Comparison of ENCODE assay signal across 17 cellular contexts in genomic region chr13:30354481-30355404, GRCh38. TPM values are rescaled to one million over a fixed set of nuclear protein-coding genes. Genes with fewer than 3 reads are reported as not detected.
DNase-seq lines count a peak whose midpoint lies in the region; TF ChIP-seq lines count a peak whose summit lies in the region.
"Had no signal": no experiment of that assay in that cellular context is flagged by ENCODE, and none has a peak within 500 bp of the region (broad histone marks: within the 10 kb centered on the region; RNA-seq: fewer than 3 reads in every experiment).

No MANE protein-coding gene starts in this region.

- H3K9me3 ChIP-seq in DOHH2 (ENCODE audit: control insufficient read depth, insufficient read depth, low read length): peaks cover 12% of the 10 kb centered on the region; the same call in 1 of the 2 replicates
- H3K9me3 ChIP-seq in Karpas-422 (ENCODE audit: low read length): no peaks in the 10 kb centered on the region

- peak; percentile 87 for DNase-seq in Karpas-422
- no peak for DNase-seq in immature natural killer cell
- peak; percentile 43 for DNase-seq in retina
- DNase-seq in germinal center (ENCODE audit: low spot score): no peak
- no peak for DNase-seq in activated CD4-positive, alpha-beta T cell treated with anti-CD3 and anti-CD28 coated beads for 4 hours
- DNase-seq in occipital lobe (lab: John Stamatoyannopoulos, UW): no peak
- DNase-seq: activated CD4-positive, alpha-beta memory T cell treated with anti-CD3 and anti-CD28 coated beads, Interleukin-2, amount 10 ng/mL, durations not matched to agents 7 days and 5 days; amygdala; hippocampal formation; kidney; NCI-H1436 treated with DMSO at 0.1 percent for 48 hours; NCI-H345; stimulated activated CD4-positive, alpha-beta T cell treated with anti-CD3 and anti-CD28 coated beads, Interleukin-2, amount 100 ng/mL, for 48 hours had no signal

- H3K9me3 Mint-ChIP-seq in immature natural killer cell: peaks cover 0 to 7% (median 5%) of the 10 kb centered on the region in 6 donors

- TF ChIP-seq CTCF in DOHH2 (IDR thresholded peaks at IDR 0.05; ENCODE audit: low read depth, low read length, poor library complexity, severe bottlenecking): no peak

- H3K36me3 ChIP-seq in DOHH2 (ENCODE audit: control insufficient read depth, low read length) (peaks cover 67% of the 10 kb centered on the region), Karpas-422 (ENCODE audit: insufficient read depth, low read length) (peaks cover 29% of the 10 kb centered on the region)

- peaks cover 31 to 46% (median 41%) of the 10 kb centered on the region in 3 donors for H3K36me3 Mint-ChIP-seq in immature natural killer cell

- H3F3A ChIP-seq in DOHH2 (ENCODE audit: control insufficient read depth, insufficient read depth): peaks cover 44% of the 10 kb centered on the region

- H3K79me2 ChIP-seq in DOHH2 (ENCODE audit: control insufficient read depth, low read length) (peaks cover 7% of the 10 kb centered on the region; the same call in 1 of the 2 replicates), Karpas-422 (ENCODE audit: low read length) (no peaks in the 10 kb centered on the region)

- peak overlapping the region in 3 of 5 donors; percentile 29 to 61 (median 59) for H3K4me3 Mint-ChIP-seq in immature natural killer cell
- H3K4me3 Mint-ChIP-seq: activated CD4-positive, alpha-beta memory T cell treated with anti-CD3 and anti-CD28 coated beads, Interleukin-2, amount 10 ng/mL, durations not matched to agents 7 days and 5 days; activated T-cell treated with anti-CD3 and anti-CD28 coated beads, Interleukin-2, amount 50 U/mL, for 72 hours; central memory CD8-positive, alpha-beta T cell had no signal

- H3K4me3 ChIP-seq in DOHH2 (ENCODE audit: low read length) (peak overlapping the region; percentile 68), Karpas-422 (ENCODE audit: low read length) (peak overlapping the region; percentile 24; the same call in 1 of the 2 replicates)

- H3K27me3 ChIP-seq in DOHH2 (ENCODE audit: control insufficient read depth, low read length) (no peaks in the 10 kb centered on the region), Karpas-422 (ENCODE audit: low read length) (no peaks in the 10 kb centered on the region)

- peaks cover 17 to 24% of the 10 kb centered on the region in 2 donors for H3K4me1 Mint-ChIP-seq in immature natural killer cell

- H4K20me1 ChIP-seq in DOHH2 (ENCODE audit: control insufficient read depth, insufficient read depth, low read depth, low read length): no peaks in the 10 kb centered on the region
- H4K20me1 ChIP-seq in Karpas-422 (ENCODE audit: insufficient read depth, low read depth, low read length): no peaks in the 10 kb centered on the region

- H3K9me2 ChIP-seq in DOHH2 (replicated peaks; ENCODE audit: control insufficient read depth, low read length) (no peaks in the 10 kb centered on the region), Karpas-422 (replicated peaks; ENCODE audit: insufficient read depth, low read length) (no peaks in the 10 kb centered on the region)

- peak overlapping the region; percentile 67 for H3K9ac ChIP-seq in Karpas-422 (ENCODE audit: low read length)

- peak overlapping the region; percentile 92 for H3K27ac ChIP-seq in DOHH2 (ENCODE audit: low read depth, low read length)
- H3K27ac ChIP-seq in Karpas-422 (ENCODE audit: low read length): peak overlapping the region; percentile 98

- H2AFZ ChIP-seq in Karpas-422 (ENCODE audit: low read length): no peak overlapping the region

- peaks cover 72% of the 10 kb centered on the region for H3K4me1 ChIP-seq in DOHH2 (ENCODE audit: control insufficient read depth, low read length)
- H3K4me1 ChIP-seq in Karpas-422 (ENCODE audit: low read length): peaks cover 63% of the 10 kb centered on the region

- H3K27ac Mint-ChIP-seq in immature natural killer cell: no peak overlapping the region
- H3K27ac Mint-ChIP-seq: activated CD4-positive, alpha-beta memory T cell treated with anti-CD3 and anti-CD28 coated beads, Interleukin-2, amount 10 ng/mL, durations not matched to agents 7 days and 5 days; activated T-cell treated with anti-CD3 and anti-CD28 coated beads, Interleukin-2, amount 50 U/mL, for 72 hours had no signal

- peaks cover 0 to 5% (median 0%) of the 10 kb centered on the region in 3 donors for H3K27me3 Mint-ChIP-seq in immature natural killer cell (ENCODE audit: low read depth in 3 of 3)
- H3K27me3 Mint-ChIP-seq: activated CD4-positive, alpha-beta memory T cell treated with anti-CD3 and anti-CD28 coated beads, Interleukin-2, amount 10 ng/mL, durations not matched to agents 7 days and 5 days; central memory CD8-positive, alpha-beta T cell; T-cell had no signal

- H3K4me2 ChIP-seq in DOHH2 (ENCODE audit: low read length) (peak overlapping the region; percentile 94), Karpas-422 (ENCODE audit: low read depth, low read length, poor library complexity, severe bottlenecking) (peak overlapping the region; percentile 68)

RNA-seq across cellular contexts. Expression of gene KATNAL1, which starts 47.4 kb away (rescaled TPM):
- total RNA-seq in Karpas-422 (2014; rRNA removed; shearing (Covaris generic); ENCODE audit: low replicate concordance): 13.4 and 35.6 TPM in 2 replicates
- polyA plus RNA-seq in immature natural killer cell: 1 to 10 TPM; 4.6 to 6.8 (median 6.6) TPM
- total RNA-seq in occipital lobe: 76.3 TPM

Comparison
In these comparisons a context has a peak if more than half of its experiments do, and no peak if none do; other contexts are left out.
1. DNase-seq: peak in Karpas-422 (single experiment) and retina (single experiment); none in immature natural killer cell (0 of 3), germinal center (single experiment), activated CD4-positive, alpha-beta T cell treated with anti-CD3 and anti-CD28 coated beads for 4 hours (0 of 2) and occipital lobe (single experiment).